ENCODE assay signal across 18 cellular contexts in the genomic region with DNA sequence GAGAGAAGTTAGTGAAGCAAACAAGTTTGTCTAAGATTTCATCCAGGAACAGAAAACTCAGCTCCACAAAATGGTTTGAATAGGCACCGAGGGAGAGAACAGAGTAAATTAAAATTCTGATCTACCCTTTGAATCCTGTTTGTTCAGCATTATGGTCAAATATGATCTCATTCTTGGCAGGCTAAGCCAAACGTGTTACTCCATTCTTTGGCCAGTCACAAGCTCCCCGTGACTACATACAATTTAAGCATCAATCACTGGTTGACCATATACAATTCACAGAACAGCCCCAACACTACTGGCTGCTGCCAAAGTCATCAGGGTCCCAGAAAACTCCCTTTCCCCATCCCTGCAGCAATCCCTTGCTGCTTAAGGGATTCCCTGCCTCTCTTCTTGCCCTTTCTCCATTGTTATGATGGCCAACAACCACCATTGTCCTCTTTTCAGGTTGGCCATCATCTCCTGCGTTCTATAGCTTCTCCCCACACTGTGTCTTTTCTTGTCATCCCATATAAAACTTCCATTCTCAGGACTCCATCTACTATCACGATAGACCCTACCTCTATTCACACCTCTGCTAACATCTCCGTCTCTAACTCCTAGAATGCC. TPM values are rescaled to one million over a fixed set of nuclear protein-coding genes. Genes with fewer than 3 reads are reported as not detected.
DNase-seq lines count a peak whose midpoint lies in the region; ATAC-seq and TF ChIP-seq lines count a peak whose summit lies in the region.
"Had no signal": no experiment of that assay in that cellular context is flagged by ENCODE, and none has a peak within 500 bp of the region (broad histone marks: within the 10 kb centered on the region; RNA-seq: fewer than 3 reads in every experiment).

No MANE protein-coding gene starts in this region.

- H4K20me1 ChIP-seq in GM23338 (replicated peaks; ENCODE audit: insufficient read depth) = 0 out of 2 replicates have a peak, but pooled peaks cover 3% of the 10 kb centered on the region

- H3K23ac ChIP-seq in mesenchymal stem cell (ENCODE audit: low read length in 2 of 2) = no peak overlapping the region

- peaks cover 23% of the 10 kb centered on the region for H3K79me1 ChIP-seq in mesenchymal stem cell (replicated peaks; ENCODE audit: low read length, poor library complexity, severe bottlenecking)

- H3K36me3 ChIP-seq in breast epithelium (no peaks in the 10 kb centered on the region), mesenchymal stem cell (ENCODE audit: control insufficient read depth in 1 of 2, insufficient read depth in 2 of 2, low read depth in 1 of 2, low read length in 2 of 2) (no peaks in the 10 kb centered on the region), aorta (ENCODE audit: control insufficient read depth in 1 of 2, insufficient read depth in 2 of 2, low read length in 1 of 2) (no peaks in the 10 kb centered on the region), GM23338 (ENCODE audit: insufficient read depth) (no peaks in the 10 kb centered on the region)

- TF ChIP-seq POLR2A in breast epithelium (IDR thresholded peaks at IDR 0.05) = no peak

- H3K9ac ChIP-seq in mesenchymal stem cell (ENCODE audit: low read length) = peak overlapping the region; percentile 79
- H3K9ac ChIP-seq: SK-N-SH had no signal

- H3K4me3 ChIP-seq in breast epithelium (no peak overlapping the region), epithelial cell of proximal tubule (ENCODE audit: low read depth, low read length) (no peak overlapping the region), mesenchymal stem cell (ENCODE audit: insufficient read depth in 1 of 2, low read depth in 1 of 2, low read length in 2 of 2) (peak overlapping the region in 1 of 2 experiments; percentile 25), aorta (ENCODE audit: low read length in 2 of 2) (no peak overlapping the region), GM23338 (no peak overlapping the region)
- H3K4me3 ChIP-seq: hepatocyte had no signal

- H2BK5ac ChIP-seq in mesenchymal stem cell (ENCODE audit: low read depth, low read length, poor library complexity, severe bottlenecking) = no peak overlapping the region

- 88% methylated on average over 6 of the region's 6 CpGs for WGBS in mesenchymal stem cell
- 45 to 48% methylated on average over 6 of the region's 6 CpGs for WGBS in aorta, 2 donors

- H3K4me1 Mint-ChIP-seq in MCF 10A (ENCODE audit: insufficient read depth, unreplicated experiment) (peaks cover 24% of the 10 kb centered on the region), GM23338 (peaks cover 18% of the 10 kb centered on the region)

- no peaks in the 10 kb centered on the region for H3K9me2 ChIP-seq in GM23338 (ENCODE audit: insufficient read depth)
- H3K9me2 ChIP-seq: SK-N-SH had no signal

- no peak overlapping the region for H4K8ac ChIP-seq in mesenchymal stem cell (ENCODE audit: low read length)

- H3K36me3 Mint-ChIP-seq in MCF 10A (ENCODE audit: insufficient read depth, unreplicated experiment) (peaks cover 1% of the 10 kb centered on the region), GM23338 (ENCODE audit: low read depth) (peaks cover 3% of the 10 kb centered on the region; the same call in 1 of the 3 replicates)

- no peaks in the 10 kb centered on the region for H3K4me1 ChIP-seq in breast epithelium
- no peaks in the 10 kb centered on the region for H3K4me1 ChIP-seq in mesenchymal stem cell (ENCODE audit: control insufficient read depth, insufficient read depth, low read depth, low read length)
- H3K4me1 ChIP-seq in aorta (ENCODE audit: control insufficient read depth in 1 of 2, insufficient read depth in 2 of 2, low read length in 2 of 2) = peaks cover 0 to 3% of the 10 kb centered on the region in 2 donors
- peaks cover 11% of the 10 kb centered on the region for H3K4me1 ChIP-seq in GM23338 (ENCODE audit: insufficient read depth)

- H3K4me3 Mint-ChIP-seq in MCF 10A (ENCODE audit: unreplicated experiment) (no peak overlapping the region), GM23338 (no peak overlapping the region)
- H3K4me3 Mint-ChIP-seq: activated T-helper 1 cell treated with anti-CD3 and anti-CD28 coated beads, Interleukin-12 subunit alpha, Interleukin-12 subunit beta, Interleukin-2, Interleukin-4 antibody, amounts not matched to agents 30 ng/mL and 10 ng/mL and 1 ng/mL, durations not matched to agents 14 hours and 24 hours and 36 hours had no signal

- DNase-seq in breast epithelium (ENCODE audit: low spot score in 2 of 2) (no peak), MCF 10A (ENCODE audit: unreplicated experiment) (no peak), epithelial cell of proximal tubule (ENCODE audit: low read depth) (peak; percentile 20), mesenchymal stem cell (no peak), aorta (no peak), GM19238 (ENCODE audit: insufficient read length, low spot score) (no peak), GM23338 (ENCODE audit: low spot score) (no peak), NCI-H510A (lab: John Stamatoyannopoulos, UW) (no peak)
- DNase-seq: ACHN; activated CD4-positive, alpha-beta T cell treated with anti-CD3 and anti-CD28 coated beads for 1 hour; cortex of kidney; DND-41; MM.1S; NCI-H526 treated with DMSO at 0.1 percent for 48 hours; SK-N-SH; stimulated activated naive CD4-positive, alpha-beta T cell treated with Interleukin-2 at 50 U/mL for 16 hours had no signal

- TF ChIP-seq CTCF in breast epithelium (IDR thresholded peaks at IDR 0.05) (no peak), MCF 10A (IDR thresholded peaks at IDR 0.05; ENCODE audit: unreplicated experiment) (no peak), epithelial cell of proximal tubule (conservative IDR thresholded peaks at IDR 0.05; ENCODE audit: low read depth, low read length) (no peak), GM23338 (conservative IDR thresholded peaks at IDR 0.05; ENCODE audit: low read depth in 2 of 2) (no peak)

- H3K14ac ChIP-seq in mesenchymal stem cell (ENCODE audit: low read length in 2 of 2) = no peak overlapping the region

- peak; percentile 16 for ATAC-seq in aorta (ENCODE audit: low FRiP score)
- no peak for ATAC-seq in GM23338

- H3K9me3 ChIP-seq in breast epithelium = no peaks in the 10 kb centered on the region
- H3K9me3 ChIP-seq in mesenchymal stem cell (ENCODE audit: control insufficient read depth, low read length) = no peaks in the 10 kb centered on the region
- H3K9me3 ChIP-seq in aorta (ENCODE audit: control insufficient read depth, low read length) = no peaks in the 10 kb centered on the region
- H3K9me3 ChIP-seq: SK-N-SH had no signal

- intact Hi-C loops in breast epithelium (cut with DNase I; ENCODE audit: low total_unique reads) = loop anchor here (5.0 kb wide), 1 partner anchor 118 kb away; no protein-coding TSS in a partner anchor
- intact Hi-C loops in MCF 10A (cut with micrococcal nuclease) = no loop called here
- intact Hi-C loops in aorta (cut with DNase I) = loop anchor here in 1 of 2 donors (5.0 kb wide), 1 partner anchor 48 kb away; the partner anchor contains the start of gene GOLIM4

- H4K91ac ChIP-seq in mesenchymal stem cell (ENCODE audit: low read length) = no peak overlapping the region

- no peak overlapping the region for H3K18ac ChIP-seq in mesenchymal stem cell (ENCODE audit: low read depth in 1 of 2, low read length in 2 of 2)

- H3K27ac Mint-ChIP-seq in MCF 10A (ENCODE audit: low read depth, unreplicated experiment) (no peak overlapping the region), GM23338 (no peak overlapping the region)
- H3K27ac Mint-ChIP-seq: activated T-helper 1 cell treated with anti-CD3 and anti-CD28 coated beads, Interleukin-12 subunit alpha, Interleukin-12 subunit beta, Interleukin-2, Interleukin-4 antibody, amounts not matched to agents 30 ng/mL and 10 ng/mL and 1 ng/mL, durations not matched to agents 14 hours and 24 hours and 36 hours had no signal

- H3K4me2 ChIP-seq in mesenchymal stem cell (ENCODE audit: low read length, poor library complexity, severe bottlenecking) = no peak overlapping the region
- no peak overlapping the region; the same call in 1 of the 2 replicates for H3K4me2 ChIP-seq in GM23338
- H3K4me2 ChIP-seq: hepatocyte, SK-N-SH had no signal

- no peak overlapping the region for H2AK5ac ChIP-seq in mesenchymal stem cell (ENCODE audit: low read length, severe bottlenecking)

- peak overlapping the region in 1 of 2 experiments; percentile 37 for H2BK12ac ChIP-seq in mesenchymal stem cell (ENCODE audit: low read length in 2 of 2)

- no peak overlapping the region for H2AFZ ChIP-seq in mesenchymal stem cell (ENCODE audit: low read depth, low read length)
- H2AFZ ChIP-seq in GM23338 = no peak overlapping the region
- H2AFZ ChIP-seq: hepatocyte had no signal

- H3K27me3 Mint-ChIP-seq in MCF 10A (ENCODE audit: insufficient read depth, unreplicated experiment) (no peaks in the 10 kb centered on the region), GM23338 (ENCODE audit: insufficient read depth, low read depth, poor library complexity) (peaks cover 3% of the 10 kb centered on the region)

- H2BK15ac ChIP-seq in mesenchymal stem cell (ENCODE audit: low read depth, poor library complexity, severe bottlenecking) = no peak overlapping the region

- no peaks in the 10 kb centered on the region for H3F3A ChIP-seq in GM23338 (replicated peaks; ENCODE audit: low read depth)

- H2BK120ac ChIP-seq in mesenchymal stem cell (ENCODE audit: low read depth, low read length) = no peak overlapping the region

- H3K9me3 Mint-ChIP-seq in MCF 10A (ENCODE audit: unreplicated experiment) (no peaks in the 10 kb centered on the region), GM23338 (peaks cover 3% of the 10 kb centered on the region; the same call in 1 of the 3 replicates)
- H3K9me3 Mint-ChIP-seq: activated T-helper 1 cell treated with anti-CD3 and anti-CD28 coated beads, Interleukin-12 subunit alpha, Interleukin-12 subunit beta, Interleukin-2, Interleukin-4 antibody, amounts not matched to agents 30 ng/mL and 10 ng/mL and 1 ng/mL, durations not matched to agents 14 hours and 24 hours and 36 hours had no signal

- H3K79me2 ChIP-seq in GM23338 (replicated peaks; ENCODE audit: insufficient read depth) = peaks cover 61% of the 10 kb centered on the region

- H3K4ac ChIP-seq in mesenchymal stem cell (ENCODE audit: low read depth in 1 of 2, low read length in 2 of 2) = peak overlapping the region in 1 of 2 experiments; percentile 11

- CTCF ChIA-PET in MCF 10A (lab: Yijun Ruan, JAX) = interaction anchor here (0.6 to 18.3 kb wide), 9 partner anchors 9 to 1990 kb away, joined by 3 to 459 read pairs (median 5); partner anchors contain the start of gene GOLIM4

- POLR2A ChIA-PET in MCF 10A (lab: Yijun Ruan, JAX) = interaction anchor here (0.7 kb wide), 1 partner anchor 198 kb away, joined by 3 read pairs; no protein-coding TSS in a partner anchor

- no TSS peak for BruUV-seq in MCF 10A (replicated peaks; lab: Mats Ljungman, UMichigan)

- peak overlapping the region; percentile 45 to 58 for H3K27ac ChIP-seq in breast epithelium
- no peak overlapping the region for H3K27ac ChIP-seq in mesenchymal stem cell (ENCODE audit: low read length, poor library complexity, severe bottlenecking)
- H3K27ac ChIP-seq in aorta (ENCODE audit: low read depth in 1 of 2, low read length in 2 of 2) = no peak overlapping the region
- H3K27ac ChIP-seq in GM23338 (ENCODE audit: low read depth) = no peak overlapping the region
- H3K27ac ChIP-seq: hepatocyte had no signal

- H3K27me3 ChIP-seq in breast epithelium = no peaks in the 10 kb centered on the region
- H3K27me3 ChIP-seq in mesenchymal stem cell (ENCODE audit: control insufficient read depth in 1 of 2, insufficient read depth in 1 of 2, low read length in 2 of 2) = no peaks in the 10 kb centered on the region
- H3K27me3 ChIP-seq in aorta (ENCODE audit: control insufficient read depth in 1 of 2, insufficient read depth in 2 of 2, low read length in 1 of 2) = no peaks in the 10 kb centered on the region
- no peaks in the 10 kb centered on the region for H3K27me3 ChIP-seq in GM23338 (ENCODE audit: insufficient read depth)
- H3K27me3 ChIP-seq: hepatocyte had no signal

RNA-seq across cellular contexts. Expression of gene GOLIM4, which starts 46.3 kb away (rescaled TPM):
- 10 to 100 TPM; 21.4 to 34.9 (median 33.8) TPM for total RNA-seq in breast epithelium
- total RNA-seq in MCF 10A (2022) = 21.5 and 25.8 TPM in 2 replicates
- total RNA-seq in epithelial cell of proximal tubule = 25.2 and 31.0 TPM in 2 replicates
- 62.8 TPM for polyA plus RNA-seq in mesenchymal stem cell (2013, experiment 1 of 2)
- polyA plus RNA-seq in mesenchymal stem cell (2013, experiment 2 of 2) = 61.7 TPM
- total RNA-seq in aorta = 10 to 100 TPM; 44.6 to 48.8 TPM
- polyA plus RNA-seq in aorta = 10 to 100 TPM; 20.5 to 21.2 TPM
- total RNA-seq in GM23338 (2014; rRNA removed; shearing (Covaris generic)) = 34.4 and 40.5 TPM in 2 replicates
- polyA plus RNA-seq in GM23338 (2016; fragmentation: Nextera tagmentation; extraction: Ambion mirVana) = 50.5 and 50.7 TPM in 2 replicates

Comparison
In these comparisons a context has a peak if more than half of its experiments do, and no peak if none do; other contexts are left out.
1. H3K27ac ChIP-seq: peak in breast epithelium (2 of 2); none in mesenchymal stem cell (single experiment), aorta (0 of 2) and GM23338 (single experiment).